ENCODE assay signal across 1 cellular context in the genomic region with DNA sequence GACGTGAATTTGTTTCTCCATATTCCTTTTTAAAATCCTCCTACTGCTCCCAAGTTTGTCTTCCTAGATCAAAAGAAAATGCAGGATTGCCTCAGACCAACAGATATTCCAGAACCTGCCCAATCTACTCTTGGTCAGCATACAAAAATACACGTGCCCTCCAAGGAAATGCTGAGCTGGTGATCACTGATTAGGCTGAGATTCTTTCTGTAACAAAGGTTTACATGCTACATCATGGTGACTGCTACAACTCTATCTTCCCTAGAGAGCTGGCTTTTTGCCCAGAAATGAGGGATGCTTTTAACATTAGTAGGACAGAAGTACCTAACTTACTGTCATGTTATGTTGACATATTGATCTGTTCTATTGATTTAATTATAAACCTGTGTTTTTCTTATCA.
TF ChIP-seq lines count a peak whose summit lies in the region.

No MANE protein-coding gene starts in this region.

TF ChIP-seq in HEK293, 187 proteins besides CTCF, POLR2A, EP300 and RAD21:
- TF ChIP-seq ZNF645 (tag by site-specific recombination; IDR thresholded peaks at IDR 0.05), result no peak
- no peak for TF ChIP-seq ZNF202 (tag by site-specific recombination; IDR thresholded peaks at IDR 0.05; ENCODE audit: borderline replicate concordance)
- TF ChIP-seq KLF9 (tag by site-specific recombination; IDR thresholded peaks at IDR 0.05; ENCODE audit: low read depth), result peak; percentile 5; the same call in 1 of the 2 replicates
- no peak for TF ChIP-seq GLIS2 (tag by site-specific recombination; IDR thresholded peaks at IDR 0.05)
- TF ChIP-seq WT1 (tag by site-specific recombination; IDR thresholded peaks at IDR 0.05), result no peak
- peak; percentile 80 for TF ChIP-seq ZNF600 (tag by site-specific recombination; IDR thresholded peaks at IDR 0.05)
- no peak for TF ChIP-seq ZNF629 (tag by site-specific recombination; IDR thresholded peaks at IDR 0.05)
- TF ChIP-seq, protein P1, sequence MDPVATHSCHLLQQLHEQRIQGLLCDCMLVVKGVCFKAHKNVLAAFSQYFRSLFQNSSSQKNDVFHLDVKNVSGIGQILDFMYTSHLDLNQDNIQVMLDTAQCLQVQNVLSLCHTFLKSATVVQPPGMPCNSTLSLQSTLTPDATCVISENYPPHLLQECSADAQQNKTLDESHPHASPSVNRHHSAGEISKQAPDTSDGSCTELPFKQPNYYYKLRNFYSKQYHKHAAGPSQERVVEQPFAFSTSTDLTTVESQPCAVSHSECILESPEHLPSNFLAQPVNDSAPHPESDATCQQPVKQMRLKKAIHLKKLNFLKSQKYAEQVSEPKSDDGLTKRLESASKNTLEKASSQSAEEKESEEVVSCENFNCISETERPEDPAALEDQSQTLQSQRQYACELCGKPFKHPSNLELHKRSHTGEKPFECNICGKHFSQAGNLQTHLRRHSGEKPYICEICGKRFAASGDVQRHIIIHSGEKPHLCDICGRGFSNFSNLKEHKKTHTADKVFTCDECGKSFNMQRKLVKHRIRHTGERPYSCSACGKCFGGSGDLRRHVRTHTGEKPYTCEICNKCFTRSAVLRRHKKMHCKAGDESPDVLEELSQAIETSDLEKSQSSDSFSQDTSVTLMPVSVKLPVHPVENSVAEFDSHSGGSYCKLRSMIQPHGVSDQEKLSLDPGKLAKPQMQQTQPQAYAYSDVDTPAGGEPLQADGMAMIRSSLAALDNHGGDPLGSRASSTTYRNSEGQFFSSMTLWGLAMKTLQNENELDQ (tag by site-specific recombination; IDR thresholded peaks at IDR 0.05; ENCODE audit: low read depth), result no peak
- TF ChIP-seq ZBTB20 (tag by site-specific recombination; IDR thresholded peaks at IDR 0.05), result peak; percentile 37; the same call in 1 of the 2 replicates
- TF ChIP-seq, protein P2, sequence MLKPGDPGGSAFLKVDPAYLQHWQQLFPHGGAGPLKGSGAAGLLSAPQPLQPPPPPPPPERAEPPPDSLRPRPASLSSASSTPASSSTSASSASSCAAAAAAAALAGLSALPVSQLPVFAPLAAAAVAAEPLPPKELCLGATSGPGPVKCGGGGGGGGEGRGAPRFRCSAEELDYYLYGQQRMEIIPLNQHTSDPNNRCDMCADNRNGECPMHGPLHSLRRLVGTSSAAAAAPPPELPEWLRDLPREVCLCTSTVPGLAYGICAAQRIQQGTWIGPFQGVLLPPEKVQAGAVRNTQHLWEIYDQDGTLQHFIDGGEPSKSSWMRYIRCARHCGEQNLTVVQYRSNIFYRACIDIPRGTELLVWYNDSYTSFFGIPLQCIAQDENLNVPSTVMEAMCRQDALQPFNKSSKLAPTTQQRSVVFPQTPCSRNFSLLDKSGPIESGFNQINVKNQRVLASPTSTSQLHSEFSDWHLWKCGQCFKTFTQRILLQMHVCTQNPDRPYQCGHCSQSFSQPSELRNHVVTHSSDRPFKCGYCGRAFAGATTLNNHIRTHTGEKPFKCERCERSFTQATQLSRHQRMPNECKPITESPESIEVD (tag by site-specific recombination; IDR thresholded peaks at IDR 0.05), result peak; percentile 46
- no peak for TF ChIP-seq ZNF23 (tag by site-specific recombination; IDR thresholded peaks at IDR 0.05; ENCODE audit: borderline replicate concordance)
- 0 out of 2 replicates have a peak, but pooled peaks have one; percentile 51 for TF ChIP-seq ZNF10 (tag by site-specific recombination; IDR thresholded peaks at IDR 0.05)
- TF ChIP-seq GLIS1 (tag by site-specific recombination; IDR thresholded peaks at IDR 0.05), result no peak
- no peak for TF ChIP-seq MYNN (tag by site-specific recombination; IDR thresholded peaks at IDR 0.05; ENCODE audit: borderline replicate concordance)
